In the genomic region with DNA sequence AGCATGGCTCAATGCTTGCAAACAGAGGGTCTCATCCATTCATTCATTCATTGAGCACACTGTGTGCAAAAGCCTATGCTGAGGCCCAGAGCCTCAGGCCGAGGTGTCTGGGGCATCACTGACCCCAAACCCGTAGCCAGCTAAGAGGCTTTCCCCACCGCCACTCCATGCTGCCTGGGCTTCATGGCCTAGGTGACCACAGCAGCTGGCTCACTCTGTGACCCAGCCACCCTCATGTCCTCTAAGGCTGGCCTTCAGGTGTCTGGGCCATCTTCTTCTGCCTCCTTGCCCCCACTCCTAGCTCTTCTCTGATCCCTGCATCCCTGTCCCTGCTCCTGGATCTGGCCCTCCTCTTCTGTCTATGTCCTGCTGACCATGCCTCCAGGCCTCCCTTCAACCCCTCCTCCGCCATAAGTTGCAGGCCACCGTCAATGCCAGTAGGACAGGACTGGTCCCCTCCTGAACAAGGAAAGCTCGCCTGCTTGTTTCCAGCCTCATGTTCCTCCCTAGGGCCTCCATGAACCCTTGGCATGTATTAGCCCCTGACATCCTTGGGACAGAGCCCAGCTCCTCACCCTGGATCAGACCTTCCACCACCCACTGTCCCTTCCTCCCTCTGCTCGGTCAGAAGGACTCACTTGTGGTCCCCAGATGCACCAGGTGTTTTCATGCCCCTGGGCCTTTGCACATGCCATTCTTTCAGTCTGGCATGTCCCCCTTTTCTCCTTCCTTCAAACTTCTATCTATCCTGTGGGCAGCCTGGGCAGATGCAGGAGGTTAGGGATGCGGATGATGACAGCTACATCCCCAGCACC, we compare ENCODE assay signal across 21 cellular contexts.
DNase-seq lines count a peak whose midpoint lies in the region; ATAC-seq and TF ChIP-seq lines count a peak whose summit lies in the region.
"Had no signal": no experiment of that assay in that cellular context is flagged by ENCODE, and none has a peak within 500 bp of the region (broad histone marks: within the 10 kb centered on the region; RNA-seq: fewer than 3 reads in every experiment).

No MANE protein-coding gene starts in this region.

- H2BK12ac ChIP-seq in mesenchymal stem cell (ENCODE audit: low read length in 2 of 2) = no peak overlapping the region

- peak; percentile 17 for DNase-seq in activated CD4-positive, CD25-positive, alpha-beta regulatory T cell treated with anti-CD3 and anti-CD28 coated beads, Interleukin-2, amount 50 U/mL, for 72 hours
- peak; percentile 14 for DNase-seq in activated naive CD8-positive, alpha-beta T cell treated with anti-CD3 and anti-CD28 coated beads, Interleukin-2, amount 10 ng/mL, durations not matched to agents 7 days and 5 days
- no peak for DNase-seq in activated naive CD8-positive, alpha-beta T cell treated with anti-CD3 and anti-CD28 coated beads for 36 hours
- no peak for DNase-seq in mesenchymal stem cell
- DNase-seq in ureter (ENCODE audit: low spot score) = peak; percentile 29
- DNase-seq in foreskin keratinocyte = no peak
- no peak for DNase-seq in activated T-helper 2 cell treated with anti-CD3 and anti-CD28 coated beads, Interferon-gamma antibody, Interleukin-2, Interleukin-4, amounts not matched to agents 10 μg/mL and 5 μg/mL and 100 μg/mL, durations not matched to agents 14 hours and 24 hours and 36 hours (ENCODE audit: low spot score)
- DNase-seq: AML-193, DND-41, GOT3, MV-4-11, NCI-H1417, NCI-H187, NCI-H345, NCI-H524 treated with DMSO at 0.1 percent for 48 hours, PC-9 had no signal

- H3K9me3 Mint-ChIP-seq in activated naive CD8-positive, alpha-beta T cell treated with anti-CD3 and anti-CD28 coated beads, Interleukin-2, amount 10 ng/mL, durations not matched to agents 7 days and 5 days = peaks cover 19% of the 10 kb centered on the region
- H3K9me3 Mint-ChIP-seq in activated naive CD8-positive, alpha-beta T cell treated with anti-CD3 and anti-CD28 coated beads for 36 hours = peaks cover 20% of the 10 kb centered on the region
- peaks cover 21% of the 10 kb centered on the region for H3K9me3 Mint-ChIP-seq in activated T-helper 2 cell treated with anti-CD3 and anti-CD28 coated beads, Interferon-gamma antibody, Interleukin-2, Interleukin-4, amounts not matched to agents 10 μg/mL and 5 μg/mL and 100 μg/mL, durations not matched to agents 14 hours and 24 hours and 36 hours

- no peaks in the 10 kb centered on the region for H3K36me3 Mint-ChIP-seq in activated naive CD8-positive, alpha-beta T cell treated with anti-CD3 and anti-CD28 coated beads, Interleukin-2, amount 10 ng/mL, durations not matched to agents 7 days and 5 days
- H3K36me3 Mint-ChIP-seq in activated naive CD8-positive, alpha-beta T cell treated with anti-CD3 and anti-CD28 coated beads for 36 hours = peaks cover 4% of the 10 kb centered on the region
- H3K36me3 Mint-ChIP-seq in activated T-helper 2 cell treated with anti-CD3 and anti-CD28 coated beads, Interferon-gamma antibody, Interleukin-2, Interleukin-4, amounts not matched to agents 10 μg/mL and 5 μg/mL and 100 μg/mL, durations not matched to agents 14 hours and 24 hours and 36 hours (ENCODE audit: low read depth) = no peaks in the 10 kb centered on the region

- H3K27ac ChIP-seq in mesenchymal stem cell (ENCODE audit: low read length, poor library complexity, severe bottlenecking) (no peak overlapping the region), foreskin keratinocyte (no peak overlapping the region)
- H3K27ac ChIP-seq: 22Rv1, C4-2B, KMS-11, PC-9, RWPE1 had no signal

- no peak overlapping the region for H3K4me2 ChIP-seq in mesenchymal stem cell (ENCODE audit: low read length, poor library complexity, severe bottlenecking)
- H3K4me2 ChIP-seq: KMS-11, PC-9 had no signal

- no peak overlapping the region for H3K4ac ChIP-seq in mesenchymal stem cell (ENCODE audit: low read depth in 1 of 2, low read length in 2 of 2)

- H2AFZ ChIP-seq in mesenchymal stem cell (ENCODE audit: low read depth, low read length) = no peak overlapping the region
- H2AFZ ChIP-seq: PC-9 had no signal

- no peak overlapping the region for H3K14ac ChIP-seq in mesenchymal stem cell (ENCODE audit: low read length in 2 of 2)

- no peak overlapping the region for H2BK5ac ChIP-seq in mesenchymal stem cell (ENCODE audit: low read depth, low read length, poor library complexity, severe bottlenecking)

- 90% methylated on average over 8 of the region's 8 CpGs for WGBS in mesenchymal stem cell

- no peak overlapping the region for H3K4me3 ChIP-seq in mesenchymal stem cell (ENCODE audit: insufficient read depth in 1 of 2, low read depth in 1 of 2, low read length in 2 of 2)
- H3K4me3 ChIP-seq: PC-9 had no signal

- no peaks in the 10 kb centered on the region for H3K4me1 ChIP-seq in mesenchymal stem cell (ENCODE audit: control insufficient read depth, insufficient read depth, low read depth, low read length)
- no peaks in the 10 kb centered on the region for H3K4me1 ChIP-seq in foreskin keratinocyte

- no peaks in the 10 kb centered on the region for H3K36me3 ChIP-seq in mesenchymal stem cell (ENCODE audit: control insufficient read depth in 1 of 2, insufficient read depth in 2 of 2, low read depth in 1 of 2, low read length in 2 of 2)

- H3K4me3 Mint-ChIP-seq in activated naive CD8-positive, alpha-beta T cell treated with anti-CD3 and anti-CD28 coated beads, Interleukin-2, amount 10 ng/mL, durations not matched to agents 7 days and 5 days = no peak overlapping the region
- no peak overlapping the region for H3K4me3 Mint-ChIP-seq in activated naive CD8-positive, alpha-beta T cell treated with anti-CD3 and anti-CD28 coated beads for 36 hours
- no peak overlapping the region for H3K4me3 Mint-ChIP-seq in activated T-helper 2 cell treated with anti-CD3 and anti-CD28 coated beads, Interferon-gamma antibody, Interleukin-2, Interleukin-4, amounts not matched to agents 10 μg/mL and 5 μg/mL and 100 μg/mL, durations not matched to agents 14 hours and 24 hours and 36 hours (ENCODE audit: low read depth)

- H3K18ac ChIP-seq in mesenchymal stem cell (ENCODE audit: low read depth in 1 of 2, low read length in 2 of 2) = no peak overlapping the region

- no peak overlapping the region for H3K27ac Mint-ChIP-seq in activated naive CD8-positive, alpha-beta T cell treated with anti-CD3 and anti-CD28 coated beads, Interleukin-2, amount 10 ng/mL, durations not matched to agents 7 days and 5 days
- H3K27ac Mint-ChIP-seq in activated naive CD8-positive, alpha-beta T cell treated with anti-CD3 and anti-CD28 coated beads for 36 hours = no peak overlapping the region
- H3K27ac Mint-ChIP-seq in activated T-helper 2 cell treated with anti-CD3 and anti-CD28 coated beads, Interferon-gamma antibody, Interleukin-2, Interleukin-4, amounts not matched to agents 10 μg/mL and 5 μg/mL and 100 μg/mL, durations not matched to agents 14 hours and 24 hours and 36 hours = no peak overlapping the region

- peaks cover 2% of the 10 kb centered on the region for H3K27me3 Mint-ChIP-seq in activated naive CD8-positive, alpha-beta T cell treated with anti-CD3 and anti-CD28 coated beads, Interleukin-2, amount 10 ng/mL, durations not matched to agents 7 days and 5 days
- no peaks in the 10 kb centered on the region for H3K27me3 Mint-ChIP-seq in activated naive CD8-positive, alpha-beta T cell treated with anti-CD3 and anti-CD28 coated beads for 36 hours
- H3K27me3 Mint-ChIP-seq in activated T-helper 2 cell treated with anti-CD3 and anti-CD28 coated beads, Interferon-gamma antibody, Interleukin-2, Interleukin-4, amounts not matched to agents 10 μg/mL and 5 μg/mL and 100 μg/mL, durations not matched to agents 14 hours and 24 hours and 36 hours (ENCODE audit: low read depth) = no peaks in the 10 kb centered on the region

- H3K23ac ChIP-seq in mesenchymal stem cell (ENCODE audit: low read length in 2 of 2) = no peak overlapping the region

- H3K4me1 Mint-ChIP-seq in activated naive CD8-positive, alpha-beta T cell treated with anti-CD3 and anti-CD28 coated beads, Interleukin-2, amount 10 ng/mL, durations not matched to agents 7 days and 5 days = peaks cover 2% of the 10 kb centered on the region
- no peaks in the 10 kb centered on the region for H3K4me1 Mint-ChIP-seq in activated naive CD8-positive, alpha-beta T cell treated with anti-CD3 and anti-CD28 coated beads for 36 hours
- no peaks in the 10 kb centered on the region for H3K4me1 Mint-ChIP-seq in activated T-helper 2 cell treated with anti-CD3 and anti-CD28 coated beads, Interferon-gamma antibody, Interleukin-2, Interleukin-4, amounts not matched to agents 10 μg/mL and 5 μg/mL and 100 μg/mL, durations not matched to agents 14 hours and 24 hours and 36 hours (ENCODE audit: low read depth)

- TF ChIP-seq CTCF in foreskin keratinocyte (conservative IDR thresholded peaks at IDR 0.05) = no peak

- no peak overlapping the region for H2BK120ac ChIP-seq in mesenchymal stem cell (ENCODE audit: low read depth, low read length)

- H2AK5ac ChIP-seq in mesenchymal stem cell (ENCODE audit: low read length, severe bottlenecking) = no peak overlapping the region

- POLR2A ChIA-PET in activated naive CD8-positive, alpha-beta T cell treated with anti-CD3 and anti-CD28 coated beads, Interleukin-2, amount 10 ng/mL, durations not matched to agents 7 days and 5 days (lab: Charles Lee) = no interaction called here

- no peak overlapping the region for H3K9ac ChIP-seq in mesenchymal stem cell (ENCODE audit: low read length)
- H3K9ac ChIP-seq: KMS-11 had no signal

- peaks cover 23% of the 10 kb centered on the region for H3K9me3 ChIP-seq in mesenchymal stem cell (ENCODE audit: control insufficient read depth, low read length)

- H4K91ac ChIP-seq in mesenchymal stem cell (ENCODE audit: low read length) = peak overlapping the region; percentile 31

- ATAC-seq in activated CD4-positive, CD25-positive, alpha-beta regulatory T cell treated with anti-CD3 and anti-CD28 coated beads, Interleukin-2, amount 50 U/mL, for 24 hours = no peak
- no peak for ATAC-seq in activated naive CD8-positive, alpha-beta T cell treated with anti-CD3 and anti-CD28 coated beads, Interleukin-2, amount 10 ng/mL, durations not matched to agents 7 days and 5 days (ENCODE audit: low read depth)
- no peak for ATAC-seq in foreskin keratinocyte

- no peak overlapping the region for H2BK15ac ChIP-seq in mesenchymal stem cell (ENCODE audit: low read depth, poor library complexity, severe bottlenecking)

- H3K27me3 ChIP-seq in mesenchymal stem cell (ENCODE audit: control insufficient read depth in 1 of 2, insufficient read depth in 1 of 2, low read length in 2 of 2) (peaks cover 0 to 5% of the 10 kb centered on the region in 2 experiments), foreskin keratinocyte (no peaks in the 10 kb centered on the region)

- intact Hi-C loops in activated T-helper 2 cell treated with anti-CD3 and anti-CD28 coated beads, Interferon-gamma antibody, Interleukin-2, Interleukin-4, amounts not matched to agents 10 μg/mL and 5 μg/mL and 100 μg/mL, durations not matched to agents 14 hours and 24 hours and 36 hours (cut with micrococcal nuclease) = no loop called here

- H4K8ac ChIP-seq in mesenchymal stem cell (ENCODE audit: low read length) = no peak overlapping the region

- H3K79me1 ChIP-seq in mesenchymal stem cell (replicated peaks; ENCODE audit: low read length, poor library complexity, severe bottlenecking) = no peaks in the 10 kb centered on the region

Comparison
In these comparisons a context has a peak if more than half of its experiments do, and no peak if none do; other contexts are left out.
1. DNase-seq: peak in activated CD4-positive, CD25-positive, alpha-beta regulatory T cell treated with anti-CD3 and anti-CD28 coated beads, Interleukin-2, amount 50 U/mL, for 72 hours (single experiment), activated naive CD8-positive, alpha-beta T cell treated with anti-CD3 and anti-CD28 coated beads, Interleukin-2, amount 10 ng/mL, durations not matched to agents 7 days and 5 days (single experiment) and ureter (single experiment); none in activated naive CD8-positive, alpha-beta T cell treated with anti-CD3 and anti-CD28 coated beads for 36 hours (single experiment), mesenchymal stem cell (single experiment), foreskin keratinocyte (0 of 2) and activated T-helper 2 cell treated with anti-CD3 and anti-CD28 coated beads, Interferon-gamma antibody, Interleukin-2, Interleukin-4, amounts not matched to agents 10 μg/mL and 5 μg/mL and 100 μg/mL, durations not matched to agents 14 hours and 24 hours and 36 hours (single experiment).